19 cellular contexts compared by ENCODE assay signal in the genomic region with DNA sequence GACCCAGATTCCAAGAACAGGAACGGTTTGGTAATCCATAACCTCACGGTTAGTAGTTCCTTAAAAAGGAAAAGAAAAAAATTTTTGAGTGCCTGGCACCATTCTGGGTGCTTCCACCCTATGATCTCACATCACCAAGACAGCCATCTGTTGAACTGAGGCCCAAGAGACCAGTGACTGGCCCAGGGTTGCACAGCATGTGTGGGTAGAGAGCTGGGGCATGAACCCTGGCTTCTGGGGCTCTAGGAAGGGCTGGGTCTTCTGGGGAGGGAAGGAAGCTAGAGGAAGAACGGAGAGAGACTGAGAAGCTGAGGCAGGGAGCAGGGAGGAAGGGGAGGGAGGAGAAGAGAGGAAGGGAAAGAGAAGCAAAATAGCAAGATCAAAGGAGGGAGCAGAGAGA. TPM values are rescaled to one million over a fixed set of nuclear protein-coding genes. Genes with fewer than 3 reads are reported as not detected.
"Had no signal": no experiment of that assay in that cellular context is flagged by ENCODE, and none has a peak within 500 bp of the region (broad histone marks: within the 10 kb centered on the region; RNA-seq: fewer than 3 reads in every experiment).

No MANE protein-coding gene starts in this region.

- H3K27ac ChIP-seq: esophagus muscularis mucosa, pancreas, tibial nerve, vagina had no signal

- H3K9me3 ChIP-seq: esophagus muscularis mucosa, pancreas, tibial nerve, vagina had no signal

- H3K27me3 ChIP-seq: esophagus muscularis mucosa, pancreas, tibial nerve, vagina had no signal

- ATAC-seq: activated CD4-positive, CD25-positive, alpha-beta regulatory T cell treated with anti-CD3 and anti-CD28 coated beads, Interleukin-2, amount 50 U/mL, for 24 hours; activated naive CD4-positive, alpha-beta T cell treated with anti-CD3 and anti-CD28 coated beads, Interleukin-2, amount 50 U/mL, for 72 hours; pancreas had no signal

- H3K36me3 ChIP-seq: esophagus muscularis mucosa, pancreas, tibial nerve, vagina had no signal

- DNase-seq: activated CD4-positive, alpha-beta T cell treated with anti-CD3 and anti-CD28 coated beads, Interleukin-2, amount 50 U/mL, for 4 hours; activated T-cell treated with anti-CD3 and anti-CD28 coated beads, Interleukin-2, amount 50 U/mL, for 1 hour; effector CD4-positive, alpha-beta T cell; foreskin fibroblast; hippocampal formation; kidney; pancreas; stimulated activated CD4-positive, alpha-beta T cell treated with anti-CD3 and anti-CD28 coated beads, Interleukin-15, amount 100 ng/mL, for 24 hours; stimulated activated CD4-positive, alpha-beta T cell treated with anti-CD3 and anti-CD28 coated beads, Interleukin-4, amount 100 ng/mL, for 24 hours; stimulated activated naive CD4-positive, alpha-beta T cell treated with Interleukin-2 at 50 U/mL for 16 hours; substantia nigra had no signal

- H3K4me3 ChIP-seq: coronary artery, esophagus muscularis mucosa, pancreas, tibial nerve, vagina had no signal

- H3K4me1 ChIP-seq: esophagus muscularis mucosa, pancreas, tibial nerve had no signal

RNA-seq across cellular contexts. Expression of a gene that starts 4.8 kb away (rescaled TPM):
- polyA plus RNA-seq: neural cell had no signal

RNA-seq across cellular contexts. Expression of a gene that starts 30.6 kb away (rescaled TPM):
- total RNA-seq: activated naive CD4-positive, alpha-beta T cell treated with anti-CD3 and anti-CD28 coated beads, Interleukin-2, amount 50 U/mL, for 72 hours; activated T-helper 2 cell treated with anti-CD3 and anti-CD28 coated beads, Interferon-gamma antibody, Interleukin-2, Interleukin-4, amounts not matched to agents 10 μg/mL and 5 μg/mL and 100 μg/mL, durations not matched to agents 14 hours and 24 hours and 36 hours; vagina had no signal
- polyA plus RNA-seq: neural cell had no signal
